ENCODE assay signal across 1 cellular context in the genomic region with DNA sequence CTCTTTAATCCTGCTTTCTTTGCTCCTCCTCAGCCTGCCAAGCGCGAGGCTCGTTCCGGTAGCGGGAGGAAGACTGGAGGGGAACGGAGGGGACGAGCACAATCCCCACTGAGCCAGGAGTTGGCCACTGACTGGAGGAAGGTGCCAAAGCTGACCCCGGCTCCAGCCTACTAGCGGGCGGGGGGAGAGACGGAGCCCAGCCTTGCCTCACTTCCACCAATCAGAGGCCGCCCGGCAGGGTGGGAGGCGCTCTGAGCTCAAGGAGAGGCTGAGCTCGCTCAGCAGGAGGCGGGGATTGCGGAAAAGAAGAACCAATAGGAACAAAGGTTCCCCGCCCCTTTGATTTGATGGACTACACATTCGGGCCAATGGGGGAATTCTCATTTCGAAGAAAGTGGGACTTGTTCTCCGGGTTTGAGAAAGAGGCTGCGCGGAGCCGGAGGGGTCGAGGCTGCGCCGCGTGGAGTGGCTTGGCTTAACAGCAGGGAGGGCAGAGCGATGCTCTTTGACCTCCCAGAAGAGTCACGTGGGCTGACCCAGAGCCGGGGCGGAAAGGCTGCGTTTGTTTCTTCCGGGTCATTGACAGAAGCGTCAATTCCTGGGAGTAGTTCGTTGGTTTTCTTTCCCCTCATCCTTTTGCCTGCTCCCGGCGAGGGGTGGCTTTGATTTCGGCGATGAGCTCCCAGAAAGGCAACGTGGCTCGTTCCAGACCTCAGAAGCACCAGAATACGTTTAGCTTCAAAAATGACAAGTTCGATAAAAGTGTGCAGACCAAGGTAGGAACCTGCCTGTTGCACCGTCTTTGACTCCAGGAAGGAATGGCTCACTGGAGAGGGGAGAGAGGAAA.
TF ChIP-seq lines count a peak whose summit lies in the region.

ABHD17B (minus strand) TSS at position 133 of the 847 bp plus-strand sequence. CDS start 36,113 bp downstream, outside the sequence.
A gene with protein sequence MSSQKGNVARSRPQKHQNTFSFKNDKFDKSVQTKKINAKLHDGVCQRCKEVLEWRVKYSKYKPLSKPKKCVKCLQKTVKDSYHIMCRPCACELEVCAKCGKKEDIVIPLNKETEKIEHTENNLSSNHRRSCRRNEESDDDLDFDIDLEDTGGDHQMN (plus strand): TSS at position 579 of the 847 bp plus-strand sequence. CDS start 96 bp downstream, at position 675.

TF ChIP-seq in HepG2, 621 proteins besides CTCF, POLR2A, EP300 and RAD21 (continued from another document and continues in another):
- TF ChIP-seq, protein P1, sequence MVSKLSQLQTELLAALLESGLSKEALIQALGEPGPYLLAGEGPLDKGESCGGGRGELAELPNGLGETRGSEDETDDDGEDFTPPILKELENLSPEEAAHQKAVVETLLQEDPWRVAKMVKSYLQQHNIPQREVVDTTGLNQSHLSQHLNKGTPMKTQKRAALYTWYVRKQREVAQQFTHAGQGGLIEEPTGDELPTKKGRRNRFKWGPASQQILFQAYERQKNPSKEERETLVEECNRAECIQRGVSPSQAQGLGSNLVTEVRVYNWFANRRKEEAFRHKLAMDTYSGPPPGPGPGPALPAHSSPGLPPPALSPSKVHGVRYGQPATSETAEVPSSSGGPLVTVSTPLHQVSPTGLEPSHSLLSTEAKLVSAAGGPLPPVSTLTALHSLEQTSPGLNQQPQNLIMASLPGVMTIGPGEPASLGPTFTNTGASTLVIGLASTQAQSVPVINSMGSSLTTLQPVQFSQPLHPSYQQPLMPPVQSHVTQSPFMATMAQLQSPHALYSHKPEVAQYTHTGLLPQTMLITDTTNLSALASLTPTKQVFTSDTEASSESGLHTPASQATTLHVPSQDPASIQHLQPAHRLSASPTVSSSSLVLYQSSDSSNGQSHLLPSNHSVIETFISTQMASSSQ (IDR thresholded peaks at IDR 0.05; ENCODE audit: low read depth) = no peak
- TF ChIP-seq, protein P1 (CRISPR knock-in tag; IDR thresholded peaks at IDR 0.05; ENCODE audit: borderline replicate concordance) = no peak; the same call in 1 of the 2 replicates
- peak; percentile 45 for TF ChIP-seq MIXL1 (CRISPR knock-in tag; IDR thresholded peaks at IDR 0.05)
- TF ChIP-seq, protein P2, sequence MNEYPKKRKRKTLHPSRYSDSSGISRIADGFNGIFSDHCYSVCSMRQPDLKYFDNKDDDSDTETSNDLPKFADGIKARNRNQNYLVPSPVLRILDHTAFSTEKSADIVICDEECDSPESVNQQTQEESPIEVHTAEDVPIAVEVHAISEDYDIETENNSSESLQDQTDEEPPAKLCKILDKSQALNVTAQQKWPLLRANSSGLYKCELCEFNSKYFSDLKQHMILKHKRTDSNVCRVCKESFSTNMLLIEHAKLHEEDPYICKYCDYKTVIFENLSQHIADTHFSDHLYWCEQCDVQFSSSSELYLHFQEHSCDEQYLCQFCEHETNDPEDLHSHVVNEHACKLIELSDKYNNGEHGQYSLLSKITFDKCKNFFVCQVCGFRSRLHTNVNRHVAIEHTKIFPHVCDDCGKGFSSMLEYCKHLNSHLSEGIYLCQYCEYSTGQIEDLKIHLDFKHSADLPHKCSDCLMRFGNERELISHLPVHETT (CRISPR knock-in tag; conservative IDR thresholded peaks at IDR 0.05) = peak; percentile 98
- peak; percentile 68; the same call in 1 of the 2 replicates for TF ChIP-seq RXRA (CRISPR knock-in tag; IDR thresholded peaks at IDR 0.05)
- TF ChIP-seq, protein P3, sequence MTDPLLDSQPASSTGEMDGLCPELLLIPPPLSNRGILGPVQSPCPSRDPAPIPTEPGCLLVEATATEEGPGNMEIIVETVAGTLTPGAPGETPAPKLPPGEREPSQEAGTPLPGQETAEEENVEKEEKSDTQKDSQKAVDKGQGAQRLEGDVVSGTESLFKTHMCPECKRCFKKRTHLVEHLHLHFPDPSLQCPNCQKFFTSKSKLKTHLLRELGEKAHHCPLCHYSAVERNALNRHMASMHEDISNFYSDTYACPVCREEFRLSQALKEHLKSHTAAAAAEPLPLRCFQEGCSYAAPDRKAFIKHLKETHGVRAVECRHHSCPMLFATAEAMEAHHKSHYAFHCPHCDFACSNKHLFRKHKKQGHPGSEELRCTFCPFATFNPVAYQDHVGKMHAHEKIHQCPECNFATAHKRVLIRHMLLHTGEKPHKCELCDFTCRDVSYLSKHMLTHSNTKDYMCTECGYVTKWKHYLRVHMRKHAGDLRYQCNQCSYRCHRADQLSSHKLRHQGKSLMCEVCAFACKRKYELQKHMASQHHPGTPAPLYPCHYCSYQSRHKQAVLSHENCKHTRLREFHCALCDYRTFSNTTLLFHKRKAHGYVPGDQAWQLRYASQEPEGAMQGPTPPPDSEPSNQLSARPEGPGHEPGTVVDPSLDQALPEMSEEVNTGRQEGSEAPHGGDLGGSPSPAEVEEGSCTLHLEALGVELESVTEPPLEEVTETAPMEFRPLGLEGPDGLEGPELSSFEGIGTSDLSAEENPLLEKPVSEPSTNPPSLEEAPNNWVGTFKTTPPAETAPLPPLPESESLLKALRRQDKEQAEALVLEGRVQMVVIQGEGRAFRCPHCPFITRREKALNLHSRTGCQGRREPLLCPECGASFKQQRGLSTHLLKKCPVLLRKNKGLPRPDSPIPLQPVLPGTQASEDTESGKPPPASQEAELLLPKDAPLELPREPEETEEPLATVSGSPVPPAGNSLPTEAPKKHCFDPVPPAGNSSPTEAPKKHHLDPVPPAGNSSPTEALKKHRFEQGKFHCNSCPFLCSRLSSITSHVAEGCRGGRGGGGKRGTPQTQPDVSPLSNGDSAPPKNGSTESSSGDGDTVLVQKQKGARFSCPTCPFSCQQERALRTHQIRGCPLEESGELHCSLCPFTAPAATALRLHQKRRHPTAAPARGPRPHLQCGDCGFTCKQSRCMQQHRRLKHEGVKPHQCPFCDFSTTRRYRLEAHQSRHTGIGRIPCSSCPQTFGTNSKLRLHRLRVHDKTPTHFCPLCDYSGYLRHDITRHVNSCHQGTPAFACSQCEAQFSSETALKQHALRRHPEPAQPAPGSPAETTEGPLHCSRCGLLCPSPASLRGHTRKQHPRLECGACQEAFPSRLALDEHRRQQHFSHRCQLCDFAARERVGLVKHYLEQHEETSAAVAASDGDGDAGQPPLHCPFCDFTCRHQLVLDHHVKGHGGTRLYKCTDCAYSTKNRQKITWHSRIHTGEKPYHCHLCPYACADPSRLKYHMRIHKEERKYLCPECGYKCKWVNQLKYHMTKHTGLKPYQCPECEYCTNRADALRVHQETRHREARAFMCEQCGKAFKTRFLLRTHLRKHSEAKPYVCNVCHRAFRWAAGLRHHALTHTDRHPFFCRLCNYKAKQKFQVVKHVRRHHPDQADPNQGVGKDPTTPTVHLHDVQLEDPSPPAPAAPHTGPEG (CRISPR knock-in tag; IDR thresholded peaks at IDR 0.05) = peak; percentile 86
- TF ChIP-seq, protein P4, sequence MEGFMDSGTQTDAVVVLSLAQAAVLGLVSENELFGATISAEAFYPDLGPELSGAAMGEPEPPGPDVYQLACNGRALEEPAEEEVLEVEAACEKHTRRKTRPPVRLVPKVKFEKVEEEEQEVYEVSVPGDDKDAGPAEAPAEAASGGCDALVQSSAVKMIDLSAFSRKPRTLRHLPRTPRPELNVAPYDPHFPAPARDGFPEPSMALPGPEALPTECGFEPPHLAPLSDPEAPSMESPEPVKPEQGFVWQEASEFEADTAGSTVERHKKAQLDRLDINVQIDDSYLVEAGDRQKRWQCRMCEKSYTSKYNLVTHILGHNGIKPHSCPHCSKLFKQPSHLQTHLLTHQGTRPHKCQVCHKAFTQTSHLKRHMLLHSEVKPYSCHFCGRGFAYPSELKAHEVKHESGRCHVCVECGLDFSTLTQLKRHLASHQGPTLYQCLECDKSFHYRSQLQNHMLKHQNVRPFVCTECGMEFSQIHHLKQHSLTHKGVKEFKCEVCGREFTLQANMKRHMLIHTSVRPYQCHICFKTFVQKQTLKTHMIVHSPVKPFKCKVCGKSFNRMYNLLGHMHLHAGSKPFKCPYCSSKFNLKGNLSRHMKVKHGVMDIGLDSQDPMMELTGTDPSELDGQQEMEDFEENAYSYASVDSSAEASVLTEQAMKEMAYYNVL (CRISPR knock-in tag; IDR thresholded peaks at IDR 0.05; ENCODE audit: borderline replicate concordance) = 0 out of 2 replicates have a peak, but pooled peaks have one; percentile 15
- TF ChIP-seq SNAPC2 (CRISPR knock-in tag; IDR thresholded peaks at IDR 0.05) = peak; percentile 50; the same call in 1 of the 2 replicates
- TF ChIP-seq ATF7-NPFF (CRISPR knock-in tag; IDR thresholded peaks at IDR 0.05; ENCODE audit: low read depth) = no peak
- peak; percentile 29; the same call in 1 of the 2 replicates for TF ChIP-seq MYPOP (CRISPR knock-in tag; IDR thresholded peaks at IDR 0.05)
- TF ChIP-seq SMAD9 (CRISPR knock-in tag; IDR thresholded peaks at IDR 0.05) = 0 out of 2 replicates have a peak, but pooled peaks have one; percentile 66
- peak; percentile 84 for TF ChIP-seq ASH2L (IDR thresholded peaks at IDR 0.05; ENCODE audit: insufficient read length, low read depth, low read length)
- peak; percentile 12; the same call in 1 of the 2 replicates for TF ChIP-seq ZNF12 (CRISPR knock-in tag; IDR thresholded peaks at IDR 0.05)
- TF ChIP-seq ZNF30 (CRISPR knock-in tag; IDR thresholded peaks at IDR 0.05) = no peak
- TF ChIP-seq ZSCAN30 (CRISPR knock-in tag; IDR thresholded peaks at IDR 0.05) = 0 out of 2 replicates have a peak, but pooled peaks have one; percentile 56
- peak; percentile 40; the same call in 1 of the 2 replicates for TF ChIP-seq ZNF264 (CRISPR knock-in tag; IDR thresholded peaks at IDR 0.05)
- TF ChIP-seq ZNF317 (CRISPR knock-in tag; IDR thresholded peaks at IDR 0.05) = no peak; the same call in 1 of the 2 replicates
- TF ChIP-seq ZMAT3 (CRISPR knock-in tag; conservative IDR thresholded peaks at IDR 0.05) = peak; percentile 84
- 0 out of 2 replicates have a peak, but pooled peaks have one; percentile 67 for TF ChIP-seq TOE1 (CRISPR knock-in tag; IDR thresholded peaks at IDR 0.05)
- TF ChIP-seq ZNF746 (CRISPR knock-in tag; IDR thresholded peaks at IDR 0.05) = 0 out of 2 replicates have a peak, but pooled peaks have one; percentile 39
- TF ChIP-seq SIX4 (CRISPR knock-in tag; IDR thresholded peaks at IDR 0.05) = peak; percentile 42; the same call in 1 of the 2 replicates
- TF ChIP-seq, protein P5, sequence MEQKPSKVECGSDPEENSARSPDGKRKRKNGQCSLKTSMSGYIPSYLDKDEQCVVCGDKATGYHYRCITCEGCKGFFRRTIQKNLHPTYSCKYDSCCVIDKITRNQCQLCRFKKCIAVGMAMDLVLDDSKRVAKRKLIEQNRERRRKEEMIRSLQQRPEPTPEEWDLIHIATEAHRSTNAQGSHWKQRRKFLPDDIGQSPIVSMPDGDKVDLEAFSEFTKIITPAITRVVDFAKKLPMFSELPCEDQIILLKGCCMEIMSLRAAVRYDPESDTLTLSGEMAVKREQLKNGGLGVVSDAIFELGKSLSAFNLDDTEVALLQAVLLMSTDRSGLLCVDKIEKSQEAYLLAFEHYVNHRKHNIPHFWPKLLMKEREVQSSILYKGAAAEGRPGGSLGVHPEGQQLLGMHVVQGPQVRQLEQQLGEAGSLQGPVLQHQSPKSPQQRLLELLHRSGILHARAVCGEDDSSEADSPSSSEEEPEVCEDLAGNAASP (CRISPR knock-in tag; IDR thresholded peaks at IDR 0.05; ENCODE audit: borderline replicate concordance) = peak; percentile 54; the same call in 1 of the 2 replicates
- peak; percentile 22; the same call in 1 of the 2 replicates for TF ChIP-seq ZBTB26 (CRISPR knock-in tag; IDR thresholded peaks at IDR 0.05; ENCODE audit: borderline replicate concordance)
- no peak for TF ChIP-seq ZNF644 (CRISPR knock-in tag; IDR thresholded peaks at IDR 0.05; ENCODE audit: low read depth)
- peak; percentile 78 for TF ChIP-seq ZNF225 (CRISPR knock-in tag; IDR thresholded peaks at IDR 0.05)
- TF ChIP-seq MLX (CRISPR knock-in tag; IDR thresholded peaks at IDR 0.05) = peak; percentile 41; the same call in 1 of the 2 replicates
- no peak for TF ChIP-seq GZF1 (CRISPR knock-in tag; IDR thresholded peaks at IDR 0.05)
- peak; percentile 62; the same call in 1 of the 2 replicates for TF ChIP-seq SETDB1 (CRISPR knock-in tag; IDR thresholded peaks at IDR 0.05; ENCODE audit: borderline replicate concordance)
- TF ChIP-seq HOXA3 (CRISPR knock-in tag; IDR thresholded peaks at IDR 0.05) = peak; percentile 69; the same call in 1 of the 2 replicates
